14 cellular contexts compared by ENCODE assay signal in the genomic region with DNA sequence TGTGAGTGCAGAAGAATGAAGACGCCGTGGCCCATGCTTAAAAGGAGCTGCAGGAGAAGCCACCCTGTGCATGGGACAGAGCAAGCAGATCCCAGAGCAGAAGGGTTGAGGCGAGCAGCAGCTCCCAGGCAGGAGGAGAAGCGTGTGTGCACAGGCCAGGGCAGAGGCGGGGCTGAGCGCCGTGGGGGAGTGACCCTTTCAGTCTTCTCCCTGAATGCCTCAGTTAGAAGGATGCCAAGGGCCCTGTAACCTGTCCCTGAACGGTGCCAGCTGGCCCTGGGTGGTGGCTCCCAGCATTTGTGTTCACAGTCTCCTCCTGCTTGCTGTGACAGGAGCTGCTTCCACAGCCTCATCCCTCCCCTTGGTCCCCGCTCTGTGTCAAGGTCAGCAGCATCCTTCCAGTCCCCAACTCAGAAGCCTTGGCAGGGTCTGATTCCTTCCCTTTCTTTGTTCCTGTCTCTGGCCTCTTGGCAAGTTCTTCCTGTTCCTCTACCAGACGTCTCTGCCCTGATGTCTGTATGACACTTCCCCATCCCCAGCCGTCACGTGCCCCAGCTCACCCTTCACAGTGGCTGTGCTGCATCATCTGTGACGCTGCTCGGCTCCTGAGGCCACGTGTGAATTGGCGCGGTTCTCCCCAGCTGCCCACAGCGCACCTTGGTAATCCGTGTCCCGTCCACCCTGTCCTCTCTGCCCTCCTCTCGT. TPM values are rescaled to one million over a fixed set of nuclear protein-coding genes. Genes with fewer than 3 reads are reported as not detected.
DNase-seq lines count a peak whose midpoint lies in the region; ATAC-seq and TF ChIP-seq lines count a peak whose summit lies in the region.
"Had no signal": no experiment of that assay in that cellular context is flagged by ENCODE, and none has a peak within 500 bp of the region (broad histone marks: within the 10 kb centered on the region; RNA-seq: fewer than 3 reads in every experiment).

No MANE protein-coding gene starts in this region.

- TF ChIP-seq POLR2A in upper lobe of left lung (IDR thresholded peaks at IDR 0.05) = no peak

- H3K9me3 ChIP-seq in upper lobe of left lung = peaks cover 4 to 10% (median 8%) of the 10 kb centered on the region in 4 donors

- H3K4me1 ChIP-seq in upper lobe of left lung = peaks cover 10 to 38% (median 12%) of the 10 kb centered on the region in 4 donors

- TF ChIP-seq CTCF in coronary artery (IDR thresholded peaks at IDR 0.05) (no peak), upper lobe of left lung (IDR thresholded peaks at IDR 0.05) (no peak)

- H3K9me3 Mint-ChIP-seq in activated naive CD8-positive, alpha-beta T cell (ENCODE audit: low read depth) = peaks cover 11% of the 10 kb centered on the region
- H3K9me3 Mint-ChIP-seq in activated naive CD8-positive, alpha-beta T cell treated with anti-CD3 and anti-CD28 coated beads for 36 hours = peaks cover 24% of the 10 kb centered on the region
- peaks cover 13% of the 10 kb centered on the region for H3K9me3 Mint-ChIP-seq in memory B cell
- H3K9me3 Mint-ChIP-seq in stimulated activated naive CD8-positive, alpha-beta T cell treated with anti-CD3 and anti-CD28 coated beads, Interleukin-15, amount 100 ng/mL, for 72 hours = peaks cover 15 to 19% of the 10 kb centered on the region in 2 donors

- H3K4me3 Mint-ChIP-seq in activated naive CD8-positive, alpha-beta T cell = no peak overlapping the region
- H3K4me3 Mint-ChIP-seq in activated naive CD8-positive, alpha-beta T cell treated with anti-CD3 and anti-CD28 coated beads for 36 hours = no peak overlapping the region
- H3K4me3 Mint-ChIP-seq in memory B cell = no peak overlapping the region
- H3K4me3 Mint-ChIP-seq in stimulated activated naive CD8-positive, alpha-beta T cell treated with anti-CD3 and anti-CD28 coated beads, Interleukin-15, amount 100 ng/mL, for 72 hours = no peak overlapping the region
- H3K4me3 Mint-ChIP-seq: activated CD4-positive, alpha-beta T cell treated with anti-CD3 and anti-CD28 coated beads, Interleukin-2, amount 10 ng/mL, durations not matched to agents 24 days and 14 days had no signal

- peaks cover 50% of the 10 kb centered on the region for H3K36me3 Mint-ChIP-seq in activated naive CD8-positive, alpha-beta T cell
- H3K36me3 Mint-ChIP-seq in activated naive CD8-positive, alpha-beta T cell treated with anti-CD3 and anti-CD28 coated beads for 36 hours = peaks cover 67% of the 10 kb centered on the region
- peaks cover 55% of the 10 kb centered on the region for H3K36me3 Mint-ChIP-seq in memory B cell

- no peaks in the 10 kb centered on the region for H3K27me3 Mint-ChIP-seq in activated naive CD8-positive, alpha-beta T cell
- no peaks in the 10 kb centered on the region for H3K27me3 Mint-ChIP-seq in activated naive CD8-positive, alpha-beta T cell treated with anti-CD3 and anti-CD28 coated beads for 36 hours
- peaks cover 1% of the 10 kb centered on the region for H3K27me3 Mint-ChIP-seq in memory B cell
- no peaks in the 10 kb centered on the region for H3K27me3 Mint-ChIP-seq in stimulated activated naive CD8-positive, alpha-beta T cell treated with anti-CD3 and anti-CD28 coated beads, Interleukin-15, amount 100 ng/mL, for 72 hours
- H3K27me3 Mint-ChIP-seq: activated CD4-positive, alpha-beta T cell treated with anti-CD3 and anti-CD28 coated beads, Interleukin-2, amount 10 ng/mL, durations not matched to agents 24 days and 14 days had no signal

- no peak for TF ChIP-seq EP300 in upper lobe of left lung (IDR thresholded peaks at IDR 0.05)

- WGBS in upper lobe of left lung, 2 donors = 86 to 90% methylated on average over 20 to 21 of the region's 21 CpGs

- ATAC-seq in memory B cell (ENCODE audit: low read depth) = peak; percentile 86
- ATAC-seq in upper lobe of left lung (ENCODE audit: low FRiP score in 2 of 2) = peak; percentile 71 to 82
- ATAC-seq in stimulated activated naive CD8-positive, alpha-beta T cell treated with anti-CD3 and anti-CD28 coated beads, Interleukin-15, amount 100 ng/mL, for 72 hours = no peak

- peaks cover 34 to 72% (median 50%) of the 10 kb centered on the region in 4 donors for H3K36me3 ChIP-seq in upper lobe of left lung

- no peak for DNase-seq in activated naive CD8-positive, alpha-beta T cell treated with anti-CD3 and anti-CD28 coated beads for 36 hours
- peak; percentile 72 for DNase-seq in coronary artery (ENCODE audit: low spot score)
- DNase-seq in memory B cell (ENCODE audit: low spot score in 2 of 2) = no peak
- DNase-seq in upper lobe of left lung = peak; percentile 73 to 74
- DNase-seq in HuH-7 (ENCODE audit: low spot score) = no peak
- DNase-seq in stimulated activated naive CD8-positive, alpha-beta T cell treated with anti-CD3 and anti-CD28 coated beads, Interleukin-15, amount 100 ng/mL, for 72 hours = no peak
- DNase-seq in AG08396 (ENCODE audit: low spot score) = no peak
- DNase-seq: activated CD4-positive, alpha-beta T cell treated with anti-CD3 and anti-CD28 coated beads, Interleukin-2, amount 10 ng/mL, durations not matched to agents 24 days and 14 days; AML-193; effector CD8-positive, alpha-beta T cell; GF-D8; NCI-H2227 treated with DMSO at 0.1 percent for 48 hours had no signal

- H3K4me3 ChIP-seq in coronary artery = no peak overlapping the region
- H3K4me3 ChIP-seq in upper lobe of left lung = no peak overlapping the region
- H3K4me3 ChIP-seq: hepatocyte had no signal

- H3K4me1 Mint-ChIP-seq in activated naive CD8-positive, alpha-beta T cell (ENCODE audit: low read depth) = peaks cover 44% of the 10 kb centered on the region
- peaks cover 35% of the 10 kb centered on the region for H3K4me1 Mint-ChIP-seq in activated naive CD8-positive, alpha-beta T cell treated with anti-CD3 and anti-CD28 coated beads for 36 hours
- H3K4me1 Mint-ChIP-seq in memory B cell = peaks cover 30% of the 10 kb centered on the region
- peaks cover 66% of the 10 kb centered on the region for H3K4me1 Mint-ChIP-seq in stimulated activated naive CD8-positive, alpha-beta T cell treated with anti-CD3 and anti-CD28 coated beads, Interleukin-15, amount 100 ng/mL, for 72 hours

- peak overlapping the region; percentile 41 for H3K27ac Mint-ChIP-seq in activated naive CD8-positive, alpha-beta T cell
- H3K27ac Mint-ChIP-seq in activated naive CD8-positive, alpha-beta T cell treated with anti-CD3 and anti-CD28 coated beads for 36 hours = no peak overlapping the region
- H3K27ac Mint-ChIP-seq in memory B cell = peak overlapping the region; percentile 22
- H3K27ac Mint-ChIP-seq in stimulated activated naive CD8-positive, alpha-beta T cell treated with anti-CD3 and anti-CD28 coated beads, Interleukin-15, amount 100 ng/mL, for 72 hours = no peak overlapping the region
- H3K27ac Mint-ChIP-seq: activated CD4-positive, alpha-beta T cell treated with anti-CD3 and anti-CD28 coated beads, Interleukin-2, amount 10 ng/mL, durations not matched to agents 24 days and 14 days had no signal

- H3K27ac ChIP-seq in coronary artery = no peak overlapping the region
- H3K27ac ChIP-seq in upper lobe of left lung = peak overlapping the region in 2 of 4 donors; percentile 2 to 64
- H3K27ac ChIP-seq: hepatocyte had no signal

- no peaks in the 10 kb centered on the region for H3K27me3 ChIP-seq in upper lobe of left lung
- H3K27me3 ChIP-seq: hepatocyte had no signal

RNA-seq across cellular contexts. Expression of a gene that starts 5.2 kb away (rescaled TPM):
- 10 to 100 TPM; 58.2 to 61.2 TPM for total RNA-seq in activated naive CD8-positive, alpha-beta T cell treated with anti-CD3 and anti-CD28 coated beads for 36 hours
- total RNA-seq in upper lobe of left lung = 100 to 1,000 TPM in 2 of 6 donors, 10 to 100 TPM in 4; 43.6 to 149 (median 64.5) TPM

Comparison
In these comparisons a context has a peak if more than half of its experiments do, and no peak if none do; other contexts are left out.
1. H3K27ac Mint-ChIP-seq: peak in activated naive CD8-positive, alpha-beta T cell (single experiment) and memory B cell (single experiment); none in activated naive CD8-positive, alpha-beta T cell treated with anti-CD3 and anti-CD28 coated beads for 36 hours (single experiment) and stimulated activated naive CD8-positive, alpha-beta T cell treated with anti-CD3 and anti-CD28 coated beads, Interleukin-15, amount 100 ng/mL, for 72 hours (0 of 2).
2. DNase-seq: peak in coronary artery (single experiment) and upper lobe of left lung (2 of 2); none in activated naive CD8-positive, alpha-beta T cell treated with anti-CD3 and anti-CD28 coated beads for 36 hours (single experiment), memory B cell (0 of 2), HuH-7 (single experiment), stimulated activated naive CD8-positive, alpha-beta T cell treated with anti-CD3 and anti-CD28 coated beads, Interleukin-15, amount 100 ng/mL, for 72 hours (0 of 2) and AG08396 (single experiment).